In the genomic region with DNA sequence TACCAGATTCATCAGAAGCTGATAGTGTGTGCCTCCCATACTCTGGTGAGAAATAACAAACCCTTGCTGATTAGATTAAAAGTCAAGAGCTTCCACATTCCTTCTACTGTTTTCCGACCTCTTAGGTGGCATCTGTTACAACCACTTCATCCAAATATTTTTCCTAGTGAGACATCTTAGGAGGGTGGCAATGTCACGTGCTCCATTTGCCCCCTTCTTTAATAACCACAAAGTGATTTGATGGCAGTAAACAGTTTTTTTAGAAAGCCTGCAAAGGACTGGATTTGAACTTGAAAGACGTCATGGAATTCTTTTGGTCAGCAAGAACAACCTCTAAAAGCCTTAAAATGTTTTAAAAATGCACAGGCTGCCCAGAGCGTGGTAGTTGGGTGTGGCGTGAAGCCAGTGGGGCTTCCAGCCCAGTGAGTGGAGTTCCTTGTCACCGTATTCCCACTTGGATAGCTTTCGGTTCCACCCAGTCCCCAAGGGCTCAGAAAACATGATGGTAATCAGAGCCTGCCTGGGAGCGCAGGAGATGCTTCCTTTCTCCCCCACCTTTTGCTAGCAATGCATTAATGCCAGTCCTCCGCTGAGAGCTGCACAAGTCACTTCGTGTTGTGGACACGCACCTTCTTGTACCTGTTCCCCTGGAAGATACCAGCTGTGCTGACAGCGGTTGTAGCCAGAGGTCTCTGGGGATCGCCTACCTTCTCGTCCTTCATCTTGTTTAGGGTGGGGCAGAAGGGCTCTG, we compare ENCODE assay signal across 1 cellular context.
TF ChIP-seq lines count a peak whose summit lies in the region.

No MANE protein-coding gene starts in this region.

TF ChIP-seq in HepG2, 621 proteins besides CTCF, POLR2A, EP300 and RAD21 (continued from another document):
- TF ChIP-seq HIVEP1 (CRISPR knock-in tag; IDR thresholded peaks at IDR 0.05) (0 out of 2 replicates have a peak, but pooled peaks have one; percentile 49), KMT2A (CRISPR knock-in tag; IDR thresholded peaks at IDR 0.05) (0 out of 2 replicates have a peak, but pooled peaks have one; percentile 2), PRPF4 (IDR thresholded peaks at IDR 0.05; ENCODE audit: low read depth, low read length, poor library complexity, severe bottlenecking) (no peak), NAIF1 (CRISPR knock-in tag; IDR thresholded peaks at IDR 0.05; ENCODE audit: borderline replicate concordance) (peak; percentile 42; the same call in 1 of the 2 replicates), SETDB1 (CRISPR knock-in tag; IDR thresholded peaks at IDR 0.05; ENCODE audit: borderline replicate concordance) (no peak), PAF1 (CRISPR knock-in tag; IDR thresholded peaks at IDR 0.05) (no peak), CCDC6 (CRISPR knock-in tag; IDR thresholded peaks at IDR 0.05) (0 out of 2 replicates have a peak, but pooled peaks have one; percentile 13), ZNF572 (CRISPR knock-in tag; IDR thresholded peaks at IDR 0.05) (0 out of 2 replicates have a peak, but pooled peaks have one; percentile 15), NR0B2 (CRISPR knock-in tag; IDR thresholded peaks at IDR 0.05) (no peak), GPN1 (CRISPR knock-in tag; IDR thresholded peaks at IDR 0.05; ENCODE audit: borderline replicate concordance) (0 out of 2 replicates have a peak, but pooled peaks have one; percentile 34), ZNF687 (CRISPR knock-in tag; IDR thresholded peaks at IDR 0.05) (peak; percentile 23; the same call in 1 of the 2 replicates)
- TF ChIP-seq, protein P1, sequence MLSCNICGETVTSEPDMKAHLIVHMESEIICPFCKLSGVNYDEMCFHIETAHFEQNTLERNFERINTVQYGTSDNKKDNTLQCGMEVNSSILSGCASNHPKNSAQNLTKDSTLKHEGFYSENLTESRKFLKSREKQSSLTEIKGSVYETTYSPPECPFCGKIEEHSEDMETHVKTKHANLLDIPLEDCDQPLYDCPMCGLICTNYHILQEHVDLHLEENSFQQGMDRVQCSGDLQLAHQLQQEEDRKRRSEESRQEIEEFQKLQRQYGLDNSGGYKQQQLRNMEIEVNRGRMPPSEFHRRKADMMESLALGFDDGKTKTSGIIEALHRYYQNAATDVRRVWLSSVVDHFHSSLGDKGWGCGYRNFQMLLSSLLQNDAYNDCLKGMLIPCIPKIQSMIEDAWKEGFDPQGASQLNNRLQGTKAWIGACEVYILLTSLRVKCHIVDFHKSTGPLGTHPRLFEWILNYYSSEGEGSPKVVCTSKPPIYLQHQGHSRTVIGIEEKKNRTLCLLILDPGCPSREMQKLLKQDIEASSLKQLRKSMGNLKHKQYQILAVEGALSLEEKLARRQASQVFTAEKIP (CRISPR knock-in tag; IDR thresholded peaks at IDR 0.05; ENCODE audit: borderline replicate concordance): no peak
- TF ChIP-seq, protein P2, sequence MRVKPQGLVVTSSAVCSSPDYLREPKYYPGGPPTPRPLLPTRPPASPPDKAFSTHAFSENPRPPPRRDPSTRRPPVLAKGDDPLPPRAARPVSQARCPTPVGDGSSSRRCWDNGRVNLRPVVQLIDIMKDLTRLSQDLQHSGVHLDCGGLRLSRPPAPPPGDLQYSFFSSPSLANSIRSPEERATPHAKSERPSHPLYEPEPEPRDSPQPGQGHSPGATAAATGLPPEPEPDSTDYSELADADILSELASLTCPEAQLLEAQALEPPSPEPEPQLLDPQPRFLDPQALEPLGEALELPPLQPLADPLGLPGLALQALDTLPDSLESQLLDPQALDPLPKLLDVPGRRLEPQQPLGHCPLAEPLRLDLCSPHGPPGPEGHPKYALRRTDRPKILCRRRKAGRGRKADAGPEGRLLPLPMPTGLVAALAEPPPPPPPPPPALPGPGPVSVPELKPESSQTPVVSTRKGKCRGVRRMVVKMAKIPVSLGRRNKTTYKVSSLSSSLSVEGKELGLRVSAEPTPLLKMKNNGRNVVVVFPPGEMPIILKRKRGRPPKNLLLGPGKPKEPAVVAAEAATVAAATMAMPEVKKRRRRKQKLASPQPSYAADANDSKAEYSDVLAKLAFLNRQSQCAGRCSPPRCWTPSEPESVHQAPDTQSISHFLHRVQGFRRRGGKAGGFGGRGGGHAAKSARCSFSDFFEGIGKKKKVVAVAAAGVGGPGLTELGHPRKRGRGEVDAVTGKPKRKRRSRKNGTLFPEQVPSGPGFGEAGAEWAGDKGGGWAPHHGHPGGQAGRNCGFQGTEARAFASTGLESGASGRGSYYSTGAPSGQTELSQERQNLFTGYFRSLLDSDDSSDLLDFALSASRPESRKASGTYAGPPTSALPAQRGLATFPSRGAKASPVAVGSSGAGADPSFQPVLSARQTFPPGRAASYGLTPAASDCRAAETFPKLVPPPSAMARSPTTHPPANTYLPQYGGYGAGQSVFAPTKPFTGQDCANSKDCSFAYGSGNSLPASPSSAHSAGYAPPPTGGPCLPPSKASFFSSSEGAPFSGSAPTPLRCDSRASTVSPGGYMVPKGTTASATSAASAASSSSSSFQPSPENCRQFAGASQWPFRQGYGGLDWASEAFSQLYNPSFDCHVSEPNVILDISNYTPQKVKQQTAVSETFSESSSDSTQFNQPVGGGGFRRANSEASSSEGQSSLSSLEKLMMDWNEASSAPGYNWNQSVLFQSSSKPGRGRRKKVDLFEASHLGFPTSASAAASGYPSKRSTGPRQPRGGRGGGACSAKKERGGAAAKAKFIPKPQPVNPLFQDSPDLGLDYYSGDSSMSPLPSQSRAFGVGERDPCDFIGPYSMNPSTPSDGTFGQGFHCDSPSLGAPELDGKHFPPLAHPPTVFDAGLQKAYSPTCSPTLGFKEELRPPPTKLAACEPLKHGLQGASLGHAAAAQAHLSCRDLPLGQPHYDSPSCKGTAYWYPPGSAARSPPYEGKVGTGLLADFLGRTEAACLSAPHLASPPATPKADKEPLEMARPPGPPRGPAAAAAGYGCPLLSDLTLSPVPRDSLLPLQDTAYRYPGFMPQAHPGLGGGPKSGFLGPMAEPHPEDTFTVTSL (CRISPR knock-in tag; IDR thresholded peaks at IDR 0.05; ENCODE audit: borderline replicate concordance): no peak
